ENCODE assay signal across 10 cellular contexts in genomic region chr3:183202004-183202722, GRCh38. TPM values are rescaled to one million over a fixed set of nuclear protein-coding genes. Genes with fewer than 3 reads are reported as not detected.
DNase-seq lines count a peak whose midpoint lies in the region; ATAC-seq and TF ChIP-seq lines count a peak whose summit lies in the region.
"Had no signal": no experiment of that assay in that cellular context is flagged by ENCODE, and none has a peak within 500 bp of the region (broad histone marks: within the 10 kb centered on the region; RNA-seq: fewer than 3 reads in every experiment).

No MANE protein-coding gene starts in this region.

- POLR2A ChIA-PET in activated CD4-positive, alpha-beta T cell treated with anti-CD3 and anti-CD28 coated beads for 36 hours (lab: Charles Lee) = interaction anchor here (0.9 kb wide), 1 partner anchor 228 kb away, joined by 9 read pairs; no protein-coding TSS in a partner anchor
- POLR2A ChIA-PET in activated naive CD8-positive, alpha-beta T cell treated with anti-CD3 and anti-CD28 coated beads, Interleukin-2, amount 10 ng/mL, durations not matched to agents 7 days and 5 days (lab: Charles Lee) = no interaction called here

- H3K4me1 Mint-ChIP-seq in activated CD4-positive, alpha-beta T cell treated with anti-CD3 and anti-CD28 coated beads for 36 hours = peaks cover 27% of the 10 kb centered on the region
- peaks cover 17% of the 10 kb centered on the region for H3K4me1 Mint-ChIP-seq in activated naive CD8-positive, alpha-beta T cell treated with anti-CD3 and anti-CD28 coated beads, Interleukin-2, amount 10 ng/mL, durations not matched to agents 7 days and 5 days
- peaks cover 10 to 12% of the 10 kb centered on the region in 2 donors for H3K4me1 Mint-ChIP-seq in natural killer cell treated with Interleukin-12 subunit alpha and Interleukin-12 subunit beta and Interleukin-15 and Interleukin-18, amount 100 ng/mL, for 72 hours (ENCODE audit: low read depth in 2 of 2)

- intact Hi-C loops in activated CD4-positive, alpha-beta T cell treated with anti-CD3 and anti-CD28 coated beads for 36 hours (cut with DNase I, micrococcal nuclease) = no loop called here

- in situ Hi-C loops in GM13976 (cut with MboI; ENCODE audit: low sequenced_read_pairs, unreplicated experiment) = no loop called here

- H3K27me3 Mint-ChIP-seq in activated CD4-positive, alpha-beta T cell treated with anti-CD3 and anti-CD28 coated beads for 36 hours = no peaks in the 10 kb centered on the region
- H3K27me3 Mint-ChIP-seq in activated naive CD8-positive, alpha-beta T cell treated with anti-CD3 and anti-CD28 coated beads, Interleukin-2, amount 10 ng/mL, durations not matched to agents 7 days and 5 days = no peaks in the 10 kb centered on the region
- H3K27me3 Mint-ChIP-seq in natural killer cell treated with Interleukin-12 subunit alpha and Interleukin-12 subunit beta and Interleukin-15 and Interleukin-18, amount 100 ng/mL, for 72 hours = no peaks in the 10 kb centered on the region

- no peak overlapping the region for H3K4me3 Mint-ChIP-seq in activated CD4-positive, alpha-beta T cell treated with anti-CD3 and anti-CD28 coated beads for 36 hours
- peak overlapping the region; percentile 70 for H3K4me3 Mint-ChIP-seq in activated naive CD8-positive, alpha-beta T cell treated with anti-CD3 and anti-CD28 coated beads, Interleukin-2, amount 10 ng/mL, durations not matched to agents 7 days and 5 days
- peak overlapping the region; percentile 12 for H3K4me3 Mint-ChIP-seq in natural killer cell treated with Interleukin-12 subunit alpha and Interleukin-12 subunit beta and Interleukin-15 and Interleukin-18, amount 100 ng/mL, for 72 hours
- H3K4me3 Mint-ChIP-seq: WTC11 had no signal

- ATAC-seq in activated CD4-positive, alpha-beta T cell treated with anti-CD3 and anti-CD28 coated beads for 36 hours = peak; percentile 97
- peak; percentile 100 for ATAC-seq in activated naive CD8-positive, alpha-beta T cell treated with anti-CD3 and anti-CD28 coated beads, Interleukin-2, amount 10 ng/mL, durations not matched to agents 7 days and 5 days (ENCODE audit: low read depth)
- ATAC-seq in natural killer cell treated with Interleukin-12 subunit alpha and Interleukin-12 subunit beta and Interleukin-15 and Interleukin-18, amount 100 ng/mL, for 72 hours = peak; percentile 73 to 82
- ATAC-seq in GM21360 (IDR thresholded peaks at IDR 0.05; ENCODE audit: unreplicated experiment) (no peak), GM21381 (IDR thresholded peaks at IDR 0.05; ENCODE audit: unreplicated experiment) (no peak)
- ATAC-seq: WTC11 had no signal

- DNase-seq in activated CD4-positive, alpha-beta T cell treated with anti-CD3 and anti-CD28 coated beads for 36 hours = peak; percentile 50
- no peak for DNase-seq in activated CD4-positive, alpha-beta T cell treated with anti-CD3 and anti-CD28 coated beads for 1 hour
- DNase-seq in RPMI8226 (peak; percentile 30), GM13976 (ENCODE audit: low spot score) (no peak)
- no peak for DNase-seq in activated naive CD8-positive, alpha-beta T cell treated with anti-CD3 and anti-CD28 coated beads, Interleukin-2, amount 10 ng/mL, durations not matched to agents 7 days and 5 days
- DNase-seq in natural killer cell treated with Interleukin-12 subunit alpha and Interleukin-12 subunit beta and Interleukin-15 and Interleukin-18, amount 100 ng/mL, for 72 hours (ENCODE audit: low spot score) = no peak
- DNase-seq: Calu3 had no signal

- CTCF ChIA-PET in activated CD4-positive, alpha-beta T cell treated with anti-CD3 and anti-CD28 coated beads for 36 hours (lab: Charles Lee) = no interaction called here

- H3K27ac Mint-ChIP-seq in activated CD4-positive, alpha-beta T cell treated with anti-CD3 and anti-CD28 coated beads for 36 hours = peak overlapping the region; percentile 25
- H3K27ac Mint-ChIP-seq in activated naive CD8-positive, alpha-beta T cell treated with anti-CD3 and anti-CD28 coated beads, Interleukin-2, amount 10 ng/mL, durations not matched to agents 7 days and 5 days = peak overlapping the region; percentile 74
- H3K27ac Mint-ChIP-seq in natural killer cell treated with Interleukin-12 subunit alpha and Interleukin-12 subunit beta and Interleukin-15 and Interleukin-18, amount 100 ng/mL, for 72 hours = peak overlapping the region in 1 of 2 donors; percentile 12
- H3K27ac Mint-ChIP-seq: WTC11 had no signal

- no peak for TF ChIP-seq CTCF in GM13976 (IDR thresholded peaks at IDR 0.05; ENCODE audit: borderline replicate concordance, control extremely low read depth, extremely low read depth, insufficient read depth, missing control alignments)

- peaks cover 20% of the 10 kb centered on the region for H3K36me3 Mint-ChIP-seq in activated CD4-positive, alpha-beta T cell treated with anti-CD3 and anti-CD28 coated beads for 36 hours (ENCODE audit: low read depth)
- peaks cover 38% of the 10 kb centered on the region for H3K36me3 Mint-ChIP-seq in activated naive CD8-positive, alpha-beta T cell treated with anti-CD3 and anti-CD28 coated beads, Interleukin-2, amount 10 ng/mL, durations not matched to agents 7 days and 5 days
- peaks cover 15% of the 10 kb centered on the region for H3K36me3 Mint-ChIP-seq in natural killer cell treated with Interleukin-12 subunit alpha and Interleukin-12 subunit beta and Interleukin-15 and Interleukin-18, amount 100 ng/mL, for 72 hours

- peaks cover 17% of the 10 kb centered on the region for H3K9me3 Mint-ChIP-seq in activated CD4-positive, alpha-beta T cell treated with anti-CD3 and anti-CD28 coated beads for 36 hours (ENCODE audit: low read depth)
- H3K9me3 Mint-ChIP-seq in activated naive CD8-positive, alpha-beta T cell treated with anti-CD3 and anti-CD28 coated beads, Interleukin-2, amount 10 ng/mL, durations not matched to agents 7 days and 5 days = peaks cover 19% of the 10 kb centered on the region
- peaks cover 6% of the 10 kb centered on the region for H3K9me3 Mint-ChIP-seq in natural killer cell treated with Interleukin-12 subunit alpha and Interleukin-12 subunit beta and Interleukin-15 and Interleukin-18, amount 100 ng/mL, for 72 hours

RNA-seq across cellular contexts. Expression of gene LAMP3, which starts 39.6 kb away (rescaled TPM):
- 10 to 100 TPM; 10.3 to 17.2 TPM for total RNA-seq in activated CD4-positive, alpha-beta T cell treated with anti-CD3 and anti-CD28 coated beads for 36 hours
- total RNA-seq in activated naive CD8-positive, alpha-beta T cell treated with anti-CD3 and anti-CD28 coated beads, Interleukin-2, amount 10 ng/mL, durations not matched to agents 7 days and 5 days = 10 to 100 TPM; 14.6 to 17.8 TPM
- under 1 TPM; 0.36 to 0.70 TPM for total RNA-seq in natural killer cell treated with Interleukin-12 subunit alpha and Interleukin-12 subunit beta and Interleukin-15 and Interleukin-18, amount 100 ng/mL, for 72 hours

RNA-seq across cellular contexts. Expression of gene B3GNT5, which starts 50.9 kb away (rescaled TPM):
- total RNA-seq in activated CD4-positive, alpha-beta T cell treated with anti-CD3 and anti-CD28 coated beads for 36 hours = 10 to 100 TPM; 20.2 to 22.8 TPM
- under 1 TPM; 0.61 to 0.79 TPM for total RNA-seq in activated naive CD8-positive, alpha-beta T cell treated with anti-CD3 and anti-CD28 coated beads, Interleukin-2, amount 10 ng/mL, durations not matched to agents 7 days and 5 days
- total RNA-seq in natural killer cell treated with Interleukin-12 subunit alpha and Interleukin-12 subunit beta and Interleukin-15 and Interleukin-18, amount 100 ng/mL, for 72 hours = 1 to 10 TPM in 1 of 2 donors, under 1 TPM in 1; 0.36 to 1.0 TPM

Comparison
In these comparisons a context has a peak if more than half of its experiments do, and no peak if none do; other contexts are left out.
1. DNase-seq: peak in activated CD4-positive, alpha-beta T cell treated with anti-CD3 and anti-CD28 coated beads for 36 hours (single experiment) and RPMI8226 (single experiment); none in activated CD4-positive, alpha-beta T cell treated with anti-CD3 and anti-CD28 coated beads for 1 hour (single experiment), activated naive CD8-positive, alpha-beta T cell treated with anti-CD3 and anti-CD28 coated beads, Interleukin-2, amount 10 ng/mL, durations not matched to agents 7 days and 5 days (single experiment), natural killer cell treated with Interleukin-12 subunit alpha and Interleukin-12 subunit beta and Interleukin-15 and Interleukin-18, amount 100 ng/mL, for 72 hours (single experiment) and GM13976 (single experiment).
2. ATAC-seq: peak in activated CD4-positive, alpha-beta T cell treated with anti-CD3 and anti-CD28 coated beads for 36 hours (single experiment), activated naive CD8-positive, alpha-beta T cell treated with anti-CD3 and anti-CD28 coated beads, Interleukin-2, amount 10 ng/mL, durations not matched to agents 7 days and 5 days (single experiment) and natural killer cell treated with Interleukin-12 subunit alpha and Interleukin-12 subunit beta and Interleukin-15 and Interleukin-18, amount 100 ng/mL, for 72 hours (2 of 2); none in GM21360 (single experiment) and GM21381 (single experiment).
3. RNA of gene LAMP3, which starts 39.6 kb away (total RNA-seq): 14.6 to 17.8 TPM in activated naive CD8-positive, alpha-beta T cell treated with anti-CD3 and anti-CD28 coated beads, Interleukin-2, amount 10 ng/mL, durations not matched to agents 7 days and 5 days and 10.3 to 17.2 TPM in activated CD4-positive, alpha-beta T cell treated with anti-CD3 and anti-CD28 coated beads for 36 hours; 0.36 to 0.70 TPM in natural killer cell treated with Interleukin-12 subunit alpha and Interleukin-12 subunit beta and Interleukin-15 and Interleukin-18, amount 100 ng/mL, for 72 hours; every median in the first group is over 4 times any median in the second.
4. RNA of gene B3GNT5, which starts 50.9 kb away (total RNA-seq): 20.2 to 22.8 TPM in activated CD4-positive, alpha-beta T cell treated with anti-CD3 and anti-CD28 coated beads for 36 hours; 0.36 to 1.0 TPM in natural killer cell treated with Interleukin-12 subunit alpha and Interleukin-12 subunit beta and Interleukin-15 and Interleukin-18, amount 100 ng/mL, for 72 hours and 0.61 to 0.79 TPM in activated naive CD8-positive, alpha-beta T cell treated with anti-CD3 and anti-CD28 coated beads, Interleukin-2, amount 10 ng/mL, durations not matched to agents 7 days and 5 days; every median in the first group is over 10 times any median in the second.